Comparison of ENCODE assay signal across 8 cellular contexts in genomic region chr3:25441234-25441856, GRCh38. TPM values are rescaled to one million over a fixed set of nuclear protein-coding genes. Genes with fewer than 3 reads are reported as not detected.
DNase-seq lines count a peak whose midpoint lies in the region; ATAC-seq, FAIRE-seq and TF ChIP-seq lines count a peak whose summit lies in the region.

No MANE protein-coding gene starts in this region.

- H3K27ac ChIP-seq in 22Rv1, result no peak overlapping the region
- no peak overlapping the region for H3K27ac ChIP-seq in WERI-Rb-1
- H3K27ac ChIP-seq in keratinocyte (ENCODE audit: control insufficient read depth, insufficient read depth, low read length), result no peak overlapping the region

- H3K36me3 ChIP-seq in WERI-Rb-1 (no peaks in the 10 kb centered on the region), keratinocyte (ENCODE audit: control insufficient read depth in 2 of 2, extremely low read depth in 1 of 2, insufficient read depth in 2 of 2, low read length in 2 of 2) (no peaks in the 10 kb centered on the region)

- H3K4me2 ChIP-seq in keratinocyte (ENCODE audit: control insufficient read depth, extremely low read depth, insufficient read depth, low read depth, low read length), result no peak overlapping the region

- no peak for ATAC-seq in GM21723 (IDR thresholded peaks at IDR 0.05; ENCODE audit: unreplicated experiment)

- H3K9me3 ChIP-seq in WERI-Rb-1 (ENCODE audit: severe bottlenecking) (no peaks in the 10 kb centered on the region), keratinocyte (ENCODE audit: control insufficient read depth, low read depth, low read length) (no peaks in the 10 kb centered on the region)

- no peak overlapping the region for H3K9ac ChIP-seq in keratinocyte (ENCODE audit: control insufficient read depth, extremely low read depth, insufficient read depth, low read length)

- no peaks in the 10 kb centered on the region for H3K9me1 ChIP-seq in keratinocyte (ENCODE audit: control insufficient read depth, extremely low read depth, insufficient read depth, low read length)

- H3K4me1 ChIP-seq in keratinocyte (ENCODE audit: control insufficient read depth, extremely low read depth, insufficient read depth, low read length), result no peaks in the 10 kb centered on the region

- no peaks in the 10 kb centered on the region for H4K20me1 ChIP-seq in keratinocyte (ENCODE audit: control insufficient read depth, extremely low read depth, insufficient read depth, low read length)

- peak; percentile 89 for TF ChIP-seq CTCF in 22Rv1 (IDR thresholded peaks at IDR 0.05)
- TF ChIP-seq CTCF in GM12873 (IDR thresholded peaks at IDR 0.05; ENCODE audit: insufficient read depth, low read depth, low read length, missing control alignments), result peak; percentile 85
- peak; percentile 68 for TF ChIP-seq CTCF in WERI-Rb-1 (IDR thresholded peaks at IDR 0.05; ENCODE audit: low read depth, low read length)
- TF ChIP-seq CTCF in keratinocyte (optimal IDR thresholded peaks at IDR 0.05 in 1 of 3, IDR thresholded peaks at IDR 0.05 in 1 of 3, conservative IDR thresholded peaks at IDR 0.05 in 1 of 3; ENCODE audit: extremely low read depth in 1 of 3, insufficient read depth in 2 of 3, low read length in 3 of 3), result peak; percentile 58 to 70 (median 60)

- H3K27me3 ChIP-seq in WERI-Rb-1 (ENCODE audit: insufficient read depth, low read depth, severe bottlenecking) (no peaks in the 10 kb centered on the region), keratinocyte (ENCODE audit: control insufficient read depth, extremely low read depth, insufficient read depth, low read length) (no peaks in the 10 kb centered on the region)

- DNase-seq in WERI-Rb-1, result no peak
- DNase-seq in keratinocyte (ENCODE audit: low read depth, low spot score), result no peak
- no peak for DNase-seq in NCI-H1417 treated with DMSO at 0.1 percent for 48 hours (lab: John Stamatoyannopoulos, UW)
- no peak for DNase-seq in retina
- no peak for DNase-seq in NCI-H446 treated with DMSO at 0.1 percent for 48 hours (lab: John Stamatoyannopoulos, UW)

- no peak overlapping the region for H2AFZ ChIP-seq in keratinocyte (ENCODE audit: control insufficient read depth, low read length)

- FAIRE-seq in keratinocyte (lab: Jason Lieb, UNC), result no peak

- H3K79me2 ChIP-seq in keratinocyte (ENCODE audit: control insufficient read depth, insufficient read depth, low read length), result no peaks in the 10 kb centered on the region

- H3K4me3 ChIP-seq in WERI-Rb-1 (ENCODE audit: low read depth, low read length), result no peak overlapping the region
- no peak overlapping the region for H3K4me3 ChIP-seq in keratinocyte (ENCODE audit: control insufficient read depth in 2 of 3, extremely low read depth in 1 of 3, insufficient read depth in 2 of 3, low read depth in 1 of 3, low read length in 3 of 3)

- dilution Hi-C loops in keratinocyte (cut with MboI; ENCODE audit: extremely low pct_ligation_motif_present, low sequenced_read_pairs), result no loop called here

RNA-seq across cellular contexts. Expression of gene RARB, which starts 13.3 kb away (rescaled TPM):
- polyA plus RNA-seq in keratinocyte, result 0.03 to 0.18 TPM (median 0.06 TPM) in 3 replicates
- polyA plus RNA-seq in keratinocyte (2011; ENCODE audit: low read depth), result not detected
- 0.26 and 0.29 TPM in 2 replicates for polyA plus RNA-seq in keratinocyte (2011; cell fraction: cytosol; rRNA removed)
- 0.19 and 0.23 TPM in 2 replicates for polyA plus RNA-seq in keratinocyte (2011; cell fraction: nucleus; rRNA removed)
- 0.21 TPM in 1 of 2 replicates, not detected in the other for polyA plus RNA-seq in keratinocyte (2012; ENCODE audit: low replicate concordance)
- polyA minus RNA-seq in keratinocyte, result not detected in 3 replicates
- polyA minus RNA-seq in keratinocyte (2011; cell fraction: cytosol; rRNA and poly(A)+ RNA removed), result not detected
- 0.54 and 0.63 TPM in 2 replicates for polyA minus RNA-seq in keratinocyte (2011; cell fraction: nucleus; rRNA and poly(A)+ RNA removed)
